In the genomic region with DNA sequence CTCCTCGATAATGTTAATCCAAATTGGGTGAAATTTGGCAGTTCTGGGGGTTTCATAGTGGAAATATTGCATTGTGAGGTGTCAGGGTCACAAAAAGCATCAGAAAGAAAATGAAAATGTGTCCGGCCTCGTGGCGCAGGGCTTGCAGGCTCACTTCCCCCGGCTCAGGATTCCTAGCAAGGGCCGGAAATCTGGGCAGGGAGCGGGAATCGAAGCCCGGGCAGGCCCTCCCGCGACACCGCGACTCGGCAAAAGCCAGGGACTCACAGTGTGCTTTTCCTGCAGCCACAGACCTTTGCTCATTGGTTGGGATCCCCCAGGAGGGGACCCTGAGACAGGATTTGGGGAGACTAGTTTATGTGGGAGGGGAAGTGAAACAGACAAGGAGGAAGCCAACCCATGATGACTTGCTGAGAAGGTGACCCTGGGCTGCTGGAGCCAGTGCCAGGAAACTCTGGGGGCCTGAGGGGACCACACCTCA, we compare ENCODE assay signal across 10 cellular contexts. TPM values are rescaled to one million over a fixed set of nuclear protein-coding genes. Genes with fewer than 3 reads are reported as not detected.
DNase-seq lines count a peak whose midpoint lies in the region; ATAC-seq and TF ChIP-seq lines count a peak whose summit lies in the region.
"Had no signal": no experiment of that assay in that cellular context is flagged by ENCODE, and none has a peak within 500 bp of the region (broad histone marks: within the 10 kb centered on the region; RNA-seq: fewer than 3 reads in every experiment).

No MANE protein-coding gene starts in this region.

- no peaks in the 10 kb centered on the region for H3K36me3 ChIP-seq in stomach

- intact Hi-C loops in stomach (cut with DNase I; ENCODE audit: low total_unique reads) = no loop called here

- H3K9me3 ChIP-seq in stomach = no peaks in the 10 kb centered on the region

- peak overlapping the region; percentile 71 for H3K4me3 ChIP-seq in coronary artery
- H3K4me3 ChIP-seq in stomach = no peak overlapping the region

- 65 to 87% (median 78%) methylated on average over 13 to 14 of the region's 14 CpGs for WGBS in stomach, 5 donors

- no peak for TF ChIP-seq CTCF in coronary artery (IDR thresholded peaks at IDR 0.05)
- TF ChIP-seq CTCF in stomach (IDR thresholded peaks at IDR 0.05) = no peak

- no peaks in the 10 kb centered on the region for H3K27me3 ChIP-seq in stomach

- H3K27ac ChIP-seq in coronary artery = peak overlapping the region; percentile 85 to 98
- peak overlapping the region in 4 of 5 donors; percentile 78 to 88 (median 84) for H3K27ac ChIP-seq in stomach

- TF ChIP-seq EP300 in stomach (IDR thresholded peaks at IDR 0.05) = no peak

- no peak for ATAC-seq in GM19395 (IDR thresholded peaks at IDR 0.05; ENCODE audit: unreplicated experiment)
- ATAC-seq in GM18861 (IDR thresholded peaks at IDR 0.05; ENCODE audit: unreplicated experiment) = no peak
- no peak for ATAC-seq in HG02840 (IDR thresholded peaks at IDR 0.05; ENCODE audit: low FRiP score, unreplicated experiment)

- peak; percentile 60 to 82 for DNase-seq in NOMO-1 (lab: John Stamatoyannopoulos, UW; ENCODE audit: unreplicated experiment in 2 of 2)
- no peak for DNase-seq in coronary artery (ENCODE audit: low spot score)
- DNase-seq in lung microvascular endothelial cell (ENCODE audit: low read depth in 2 of 2) = peak; percentile 74 to 95
- no peak for DNase-seq in stomach
- no peak for DNase-seq in SKM-1 (lab: John Stamatoyannopoulos, UW; ENCODE audit: unreplicated experiment)

- H3K4me1 ChIP-seq in stomach = peaks cover 0 to 6% (median 3%) of the 10 kb centered on the region in 4 donors

- TF ChIP-seq POLR2A in stomach (IDR thresholded peaks at IDR 0.05) = no peak

RNA-seq across cellular contexts. Expression of a gene that starts 0.8 kb away (rescaled TPM):
- total RNA-seq in lung microvascular endothelial cell = 20.8 and 129 TPM in 2 replicates
- 10 to 100 TPM in 3 of 5 donors, 1 to 10 TPM in 2; 2.9 to 63.5 (median 13.8) TPM for total RNA-seq in stomach
- polyA plus RNA-seq in stomach = 1 to 10 TPM; 3.4 to 5.3 (median 4.1) TPM

RNA-seq across cellular contexts. Expression of a gene that starts 37.5 kb away (rescaled TPM):
- total RNA-seq in lung microvascular endothelial cell (3.2 and 9.2 TPM in 2 replicates), stomach (10 to 100 TPM in 4 of 5 donors, 1 to 10 TPM in 1; 2.7 to 83.5 (median 37.5) TPM)
- 10 to 100 TPM; 14.6 to 19.7 (median 18.2) TPM for polyA plus RNA-seq in stomach

RNA-seq across cellular contexts. Expression of a gene that starts 51.9 kb away (rescaled TPM):
- total RNA-seq in lung microvascular endothelial cell (not detected in 2 replicates), stomach (not detected)
- polyA plus RNA-seq in stomach = not detected
- total RNA-seq: M059J, renal cortical epithelial cell had no signal

Comparison
In these comparisons a context has a peak if more than half of its experiments do, and no peak if none do; other contexts are left out.
1. DNase-seq: peak in NOMO-1 (2 of 2) and lung microvascular endothelial cell (2 of 2); none in coronary artery (single experiment), stomach (single experiment) and SKM-1 (single experiment).